Comparison of ENCODE assay signal across 1 cellular context in the genomic region with DNA sequence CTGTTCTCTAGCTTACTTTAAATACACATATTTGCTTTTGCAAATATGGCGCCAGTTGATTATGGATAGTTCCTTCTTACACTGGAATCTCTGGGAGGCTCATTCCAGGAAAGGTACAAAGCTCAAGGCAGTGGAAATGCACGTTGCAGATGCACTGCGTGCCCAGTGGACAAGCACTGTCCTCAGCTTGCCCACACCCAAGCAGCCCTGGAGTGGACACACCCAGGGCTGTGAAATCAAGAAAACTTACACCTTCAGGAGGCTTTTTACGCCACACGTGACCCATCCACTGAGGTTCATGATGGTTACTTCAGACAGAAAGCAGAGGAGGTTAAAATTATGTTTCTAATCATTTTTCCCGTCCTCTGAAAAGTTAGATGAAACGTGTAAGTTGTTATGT.
A peak's percentile ranks its signal among the peaks of the same experiment; 100 is the strongest.
TF ChIP-seq lines count a peak whose summit lies in the region.

No MANE protein-coding gene starts in this region.

TF ChIP-seq in HepG2, 621 proteins besides CTCF, POLR2A, EP300 and RAD21 (continued from another document and continues in another):
- TF ChIP-seq, protein P1, sequence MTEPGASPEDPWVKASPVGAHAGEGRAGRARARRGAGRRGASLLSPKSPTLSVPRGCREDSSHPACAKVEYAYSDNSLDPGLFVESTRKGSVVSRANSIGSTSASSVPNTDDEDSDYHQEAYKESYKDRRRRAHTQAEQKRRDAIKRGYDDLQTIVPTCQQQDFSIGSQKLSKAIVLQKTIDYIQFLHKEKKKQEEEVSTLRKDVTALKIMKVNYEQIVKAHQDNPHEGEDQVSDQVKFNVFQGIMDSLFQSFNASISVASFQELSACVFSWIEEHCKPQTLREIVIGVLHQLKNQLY (CRISPR knock-in tag; IDR thresholded peaks at IDR 0.05), result peak; percentile 90
- TF ChIP-seq JARID2 (CRISPR knock-in tag; IDR thresholded peaks at IDR 0.05; ENCODE audit: insufficient replicate concordance) (no peak), POLR2G (IDR thresholded peaks at IDR 0.05; ENCODE audit: low read depth, low read length) (no peak), ZNF10 (CRISPR knock-in tag; IDR thresholded peaks at IDR 0.05; ENCODE audit: borderline replicate concordance, low read depth) (no peak), YEATS2 (CRISPR knock-in tag; IDR thresholded peaks at IDR 0.05; ENCODE audit: borderline replicate concordance) (no peak), NFIC (IDR thresholded peaks at IDR 0.05; ENCODE audit: low read length) (peak; percentile 85), KDM4B (CRISPR knock-in tag; IDR thresholded peaks at IDR 0.05) (peak; percentile 23), GFI1 (CRISPR knock-in tag; IDR thresholded peaks at IDR 0.05; ENCODE audit: borderline replicate concordance) (peak; percentile 79), MED1 (CRISPR knock-in tag; IDR thresholded peaks at IDR 0.05) (peak; percentile 95), SP5 (CRISPR knock-in tag; IDR thresholded peaks at IDR 0.05; ENCODE audit: borderline replicate concordance, low read depth) (no peak), FIP1L1 (IDR thresholded peaks at IDR 0.05; ENCODE audit: borderline replicate concordance, insufficient read depth, low read depth, low read length) (no peak), MEF2D (CRISPR knock-in tag; IDR thresholded peaks at IDR 0.05) (0 out of 2 replicates have a peak, but pooled peaks have one; percentile 20), PAX8 (CRISPR knock-in tag; IDR thresholded peaks at IDR 0.05; ENCODE audit: borderline replicate concordance) (no peak), ZNF737 (CRISPR knock-in tag; IDR thresholded peaks at IDR 0.05; ENCODE audit: borderline replicate concordance) (no peak), REPIN1 (CRISPR knock-in tag; IDR thresholded peaks at IDR 0.05; ENCODE audit: borderline replicate concordance, low read depth) (peak; percentile 77; the same call in 1 of the 2 replicates), ZNF792 (CRISPR knock-in tag; IDR thresholded peaks at IDR 0.05) (peak; percentile 52; the same call in 1 of the 2 replicates), ATAD3A (CRISPR knock-in tag; IDR thresholded peaks at IDR 0.05) (no peak), ZKSCAN5 (CRISPR knock-in tag; IDR thresholded peaks at IDR 0.05) (no peak), AKAP8 (CRISPR knock-in tag; IDR thresholded peaks at IDR 0.05) (no peak), TCF7 (IDR thresholded peaks at IDR 0.05; ENCODE audit: low read depth) (0 out of 2 replicates have a peak, but pooled peaks have one; percentile 38), STAG1 (CRISPR knock-in tag; IDR thresholded peaks at IDR 0.05) (peak; percentile 43), FOXA1 (IDR thresholded peaks at IDR 0.05) (no peak; the same call in 1 of the 2 replicates), FOXA1 (CRISPR knock-in tag; IDR thresholded peaks at IDR 0.05) (peak; percentile 49), CCAR2 (optimal IDR thresholded peaks at IDR 0.05; ENCODE audit: low read depth, low read length) (no peak), CENPX (CRISPR knock-in tag; IDR thresholded peaks at IDR 0.05) (no peak)
- TF ChIP-seq, protein P2, sequence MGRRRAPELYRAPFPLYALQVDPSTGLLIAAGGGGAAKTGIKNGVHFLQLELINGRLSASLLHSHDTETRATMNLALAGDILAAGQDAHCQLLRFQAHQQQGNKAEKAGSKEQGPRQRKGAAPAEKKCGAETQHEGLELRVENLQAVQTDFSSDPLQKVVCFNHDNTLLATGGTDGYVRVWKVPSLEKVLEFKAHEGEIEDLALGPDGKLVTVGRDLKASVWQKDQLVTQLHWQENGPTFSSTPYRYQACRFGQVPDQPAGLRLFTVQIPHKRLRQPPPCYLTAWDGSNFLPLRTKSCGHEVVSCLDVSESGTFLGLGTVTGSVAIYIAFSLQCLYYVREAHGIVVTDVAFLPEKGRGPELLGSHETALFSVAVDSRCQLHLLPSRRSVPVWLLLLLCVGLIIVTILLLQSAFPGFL (CRISPR knock-in tag; IDR thresholded peaks at IDR 0.05), result no peak
- TF ChIP-seq, protein P3, sequence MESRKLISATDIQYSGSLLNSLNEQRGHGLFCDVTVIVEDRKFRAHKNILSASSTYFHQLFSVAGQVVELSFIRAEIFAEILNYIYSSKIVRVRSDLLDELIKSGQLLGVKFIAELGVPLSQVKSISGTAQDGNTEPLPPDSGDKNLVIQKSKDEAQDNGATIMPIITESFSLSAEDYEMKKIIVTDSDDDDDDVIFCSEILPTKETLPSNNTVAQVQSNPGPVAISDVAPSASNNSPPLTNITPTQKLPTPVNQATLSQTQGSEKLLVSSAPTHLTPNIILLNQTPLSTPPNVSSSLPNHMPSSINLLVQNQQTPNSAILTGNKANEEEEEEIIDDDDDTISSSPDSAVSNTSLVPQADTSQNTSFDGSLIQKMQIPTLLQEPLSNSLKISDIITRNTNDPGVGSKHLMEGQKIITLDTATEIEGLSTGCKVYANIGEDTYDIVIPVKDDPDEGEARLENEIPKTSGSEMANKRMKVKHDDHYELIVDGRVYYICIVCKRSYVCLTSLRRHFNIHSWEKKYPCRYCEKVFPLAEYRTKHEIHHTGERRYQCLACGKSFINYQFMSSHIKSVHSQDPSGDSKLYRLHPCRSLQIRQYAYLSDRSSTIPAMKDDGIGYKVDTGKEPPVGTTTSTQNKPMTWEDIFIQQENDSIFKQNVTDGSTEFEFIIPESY (CRISPR knock-in tag; IDR thresholded peaks at IDR 0.05), result peak; percentile 87
- TF ChIP-seq, protein P4, sequence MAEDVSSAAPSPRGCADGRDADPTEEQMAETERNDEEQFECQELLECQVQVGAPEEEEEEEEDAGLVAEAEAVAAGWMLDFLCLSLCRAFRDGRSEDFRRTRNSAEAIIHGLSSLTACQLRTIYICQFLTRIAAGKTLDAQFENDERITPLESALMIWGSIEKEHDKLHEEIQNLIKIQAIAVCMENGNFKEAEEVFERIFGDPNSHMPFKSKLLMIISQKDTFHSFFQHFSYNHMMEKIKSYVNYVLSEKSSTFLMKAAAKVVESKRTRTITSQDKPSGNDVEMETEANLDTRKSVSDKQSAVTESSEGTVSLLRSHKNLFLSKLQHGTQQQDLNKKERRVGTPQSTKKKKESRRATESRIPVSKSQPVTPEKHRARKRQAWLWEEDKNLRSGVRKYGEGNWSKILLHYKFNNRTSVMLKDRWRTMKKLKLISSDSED (CRISPR knock-in tag; IDR thresholded peaks at IDR 0.05), result no peak
- TF ChIP-seq, protein P5, sequence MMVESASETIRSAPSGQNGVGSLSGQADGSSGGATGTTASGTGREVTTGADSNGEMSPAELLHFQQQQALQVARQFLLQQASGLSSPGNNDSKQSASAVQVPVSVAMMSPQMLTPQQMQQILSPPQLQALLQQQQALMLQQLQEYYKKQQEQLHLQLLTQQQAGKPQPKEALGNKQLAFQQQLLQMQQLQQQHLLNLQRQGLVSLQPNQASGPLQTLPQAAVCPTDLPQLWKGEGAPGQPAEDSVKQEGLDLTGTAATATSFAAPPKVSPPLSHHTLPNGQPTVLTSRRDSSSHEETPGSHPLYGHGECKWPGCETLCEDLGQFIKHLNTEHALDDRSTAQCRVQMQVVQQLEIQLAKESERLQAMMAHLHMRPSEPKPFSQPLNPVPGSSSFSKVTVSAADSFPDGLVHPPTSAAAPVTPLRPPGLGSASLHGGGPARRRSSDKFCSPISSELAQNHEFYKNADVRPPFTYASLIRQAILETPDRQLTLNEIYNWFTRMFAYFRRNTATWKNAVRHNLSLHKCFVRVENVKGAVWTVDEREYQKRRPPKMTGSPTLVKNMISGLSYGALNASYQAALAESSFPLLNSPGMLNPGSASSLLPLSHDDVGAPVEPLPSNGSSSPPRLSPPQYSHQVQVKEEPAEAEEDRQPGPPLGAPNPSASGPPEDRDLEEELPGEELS (CRISPR knock-in tag; IDR thresholded peaks at IDR 0.05), result peak; percentile 83
- TF ChIP-seq, protein P6, sequence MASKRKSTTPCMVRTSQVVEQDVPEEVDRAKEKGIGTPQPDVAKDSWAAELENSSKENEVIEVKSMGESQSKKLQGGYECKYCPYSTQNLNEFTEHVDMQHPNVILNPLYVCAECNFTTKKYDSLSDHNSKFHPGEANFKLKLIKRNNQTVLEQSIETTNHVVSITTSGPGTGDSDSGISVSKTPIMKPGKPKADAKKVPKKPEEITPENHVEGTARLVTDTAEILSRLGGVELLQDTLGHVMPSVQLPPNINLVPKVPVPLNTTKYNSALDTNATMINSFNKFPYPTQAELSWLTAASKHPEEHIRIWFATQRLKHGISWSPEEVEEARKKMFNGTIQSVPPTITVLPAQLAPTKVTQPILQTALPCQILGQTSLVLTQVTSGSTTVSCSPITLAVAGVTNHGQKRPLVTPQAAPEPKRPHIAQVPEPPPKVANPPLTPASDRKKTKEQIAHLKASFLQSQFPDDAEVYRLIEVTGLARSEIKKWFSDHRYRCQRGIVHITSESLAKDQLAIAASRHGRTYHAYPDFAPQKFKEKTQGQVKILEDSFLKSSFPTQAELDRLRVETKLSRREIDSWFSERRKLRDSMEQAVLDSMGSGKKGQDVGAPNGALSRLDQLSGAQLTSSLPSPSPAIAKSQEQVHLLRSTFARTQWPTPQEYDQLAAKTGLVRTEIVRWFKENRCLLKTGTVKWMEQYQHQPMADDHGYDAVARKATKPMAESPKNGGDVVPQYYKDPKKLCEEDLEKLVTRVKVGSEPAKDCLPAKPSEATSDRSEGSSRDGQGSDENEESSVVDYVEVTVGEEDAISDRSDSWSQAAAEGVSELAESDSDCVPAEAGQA (IDR thresholded peaks at IDR 0.05; ENCODE audit: low read depth), result peak; percentile 62; the same call in 1 of the 2 replicates
- TF ChIP-seq, protein P6 (CRISPR knock-in tag; IDR thresholded peaks at IDR 0.05; ENCODE audit: borderline replicate concordance), result no peak
- TF ChIP-seq, protein P7, sequence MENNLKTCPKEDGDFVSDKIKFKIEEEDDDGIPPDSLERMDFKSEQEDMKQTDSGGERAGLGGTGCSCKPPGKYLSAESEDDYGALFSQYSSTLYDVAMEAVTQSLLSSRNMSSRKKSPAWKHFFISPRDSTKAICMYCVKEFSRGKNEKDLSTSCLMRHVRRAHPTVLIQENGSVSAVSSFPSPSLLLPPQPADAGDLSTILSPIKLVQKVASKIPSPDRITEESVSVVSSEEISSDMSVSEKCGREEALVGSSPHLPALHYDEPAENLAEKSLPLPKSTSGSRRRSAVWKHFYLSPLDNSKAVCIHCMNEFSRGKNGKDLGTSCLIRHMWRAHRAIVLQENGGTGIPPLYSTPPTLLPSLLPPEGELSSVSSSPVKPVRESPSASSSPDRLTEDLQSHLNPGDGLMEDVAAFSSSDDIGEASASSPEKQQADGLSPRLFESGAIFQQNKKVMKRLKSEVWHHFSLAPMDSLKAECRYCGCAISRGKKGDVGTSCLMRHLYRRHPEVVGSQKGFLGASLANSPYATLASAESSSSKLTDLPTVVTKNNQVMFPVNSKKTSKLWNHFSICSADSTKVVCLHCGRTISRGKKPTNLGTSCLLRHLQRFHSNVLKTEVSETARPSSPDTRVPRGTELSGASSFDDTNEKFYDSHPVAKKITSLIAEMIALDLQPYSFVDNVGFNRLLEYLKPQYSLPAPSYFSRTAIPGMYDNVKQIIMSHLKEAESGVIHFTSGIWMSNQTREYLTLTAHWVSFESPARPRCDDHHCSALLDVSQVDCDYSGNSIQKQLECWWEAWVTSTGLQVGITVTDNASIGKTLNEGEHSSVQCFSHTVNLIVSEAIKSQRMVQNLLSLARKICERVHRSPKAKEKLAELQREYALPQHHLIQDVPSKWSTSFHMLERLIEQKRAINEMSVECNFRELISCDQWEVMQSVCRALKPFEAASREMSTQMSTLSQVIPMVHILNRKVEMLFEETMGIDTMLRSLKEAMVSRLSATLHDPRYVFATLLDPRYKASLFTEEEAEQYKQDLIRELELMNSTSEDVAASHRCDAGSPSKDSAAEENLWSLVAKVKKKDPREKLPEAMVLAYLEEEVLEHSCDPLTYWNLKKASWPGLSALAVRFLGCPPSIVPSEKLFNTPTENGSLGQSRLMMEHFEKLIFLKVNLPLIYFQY (CRISPR knock-in tag; IDR thresholded peaks at IDR 0.05; ENCODE audit: borderline replicate concordance), result no peak
- TF ChIP-seq, protein P8, sequence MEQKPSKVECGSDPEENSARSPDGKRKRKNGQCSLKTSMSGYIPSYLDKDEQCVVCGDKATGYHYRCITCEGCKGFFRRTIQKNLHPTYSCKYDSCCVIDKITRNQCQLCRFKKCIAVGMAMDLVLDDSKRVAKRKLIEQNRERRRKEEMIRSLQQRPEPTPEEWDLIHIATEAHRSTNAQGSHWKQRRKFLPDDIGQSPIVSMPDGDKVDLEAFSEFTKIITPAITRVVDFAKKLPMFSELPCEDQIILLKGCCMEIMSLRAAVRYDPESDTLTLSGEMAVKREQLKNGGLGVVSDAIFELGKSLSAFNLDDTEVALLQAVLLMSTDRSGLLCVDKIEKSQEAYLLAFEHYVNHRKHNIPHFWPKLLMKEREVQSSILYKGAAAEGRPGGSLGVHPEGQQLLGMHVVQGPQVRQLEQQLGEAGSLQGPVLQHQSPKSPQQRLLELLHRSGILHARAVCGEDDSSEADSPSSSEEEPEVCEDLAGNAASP (CRISPR knock-in tag; IDR thresholded peaks at IDR 0.05; ENCODE audit: borderline replicate concordance), result peak; percentile 93; the same call in 1 of the 2 replicates
- TF ChIP-seq, protein P9, sequence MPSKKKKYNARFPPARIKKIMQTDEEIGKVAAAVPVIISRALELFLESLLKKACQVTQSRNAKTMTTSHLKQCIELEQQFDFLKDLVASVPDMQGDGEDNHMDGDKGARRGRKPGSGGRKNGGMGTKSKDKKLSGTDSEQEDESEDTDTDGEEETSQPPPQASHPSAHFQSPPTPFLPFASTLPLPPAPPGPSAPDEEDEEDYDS (CRISPR knock-in tag; IDR thresholded peaks at IDR 0.05), result peak; percentile 58; the same call in 1 of the 2 replicates
- TF ChIP-seq, protein P10, sequence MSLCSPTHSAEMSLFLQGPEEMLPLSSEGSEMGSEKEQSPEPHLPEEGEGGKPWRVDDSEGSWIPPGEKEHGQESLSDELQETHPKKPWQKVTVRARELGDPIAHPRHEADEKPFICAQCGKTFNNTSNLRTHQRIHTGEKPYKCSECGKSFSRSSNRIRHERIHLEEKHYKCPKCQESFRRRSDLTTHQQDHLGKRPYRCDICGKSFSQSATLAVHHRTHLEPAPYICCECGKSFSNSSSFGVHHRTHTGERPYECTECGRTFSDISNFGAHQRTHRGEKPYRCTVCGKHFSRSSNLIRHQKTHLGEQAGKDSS (CRISPR knock-in tag; IDR thresholded peaks at IDR 0.05; ENCODE audit: borderline replicate concordance, low read depth), result 0 out of 2 replicates have a peak, but pooled peaks have one; percentile 45
- TF ChIP-seq, protein P11, sequence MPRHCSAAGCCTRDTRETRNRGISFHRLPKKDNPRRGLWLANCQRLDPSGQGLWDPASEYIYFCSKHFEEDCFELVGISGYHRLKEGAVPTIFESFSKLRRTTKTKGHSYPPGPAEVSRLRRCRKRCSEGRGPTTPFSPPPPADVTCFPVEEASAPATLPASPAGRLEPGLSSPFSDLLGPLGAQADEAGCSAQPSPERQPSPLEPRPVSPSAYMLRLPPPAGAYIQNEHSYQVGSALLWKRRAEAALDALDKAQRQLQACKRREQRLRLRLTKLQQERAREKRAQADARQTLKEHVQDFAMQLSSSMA (CRISPR knock-in tag; IDR thresholded peaks at IDR 0.05), result no peak
